In genomic region chr11:10878408-10879214, GRCh38 we compare ENCODE assay signal across 8 cellular contexts. TPM values are rescaled to one million over a fixed set of nuclear protein-coding genes. Genes with fewer than 3 reads are reported as not detected.
DNase-seq lines count a peak whose midpoint lies in the region; ATAC-seq and TF ChIP-seq lines count a peak whose summit lies in the region.

No MANE protein-coding gene starts in this region.

- H2BK20ac ChIP-seq in H9 (ENCODE audit: low read depth, low read length, poor library complexity, severe bottlenecking): no peak overlapping the region

- H3K9me3 ChIP-seq in H9 (ENCODE audit: control insufficient read depth, low read depth, low read length) (peaks cover 2% of the 10 kb centered on the region), OCI-LY1 (ENCODE audit: low read length) (peaks cover 1% of the 10 kb centered on the region), colonic mucosa (no peaks in the 10 kb centered on the region)

- H3K27me3 ChIP-seq in H9 (ENCODE audit: insufficient read depth, low read length) (no peaks in the 10 kb centered on the region), OCI-LY1 (ENCODE audit: insufficient read depth, low read length) (no peaks in the 10 kb centered on the region), colonic mucosa (no peaks in the 10 kb centered on the region)

- no peak overlapping the region for H4K8ac ChIP-seq in H9 (replicated peaks; ENCODE audit: insufficient read length, low read depth, low read length)

- no peak overlapping the region for H3K9ac ChIP-seq in H9 (ENCODE audit: extremely low read depth, insufficient read length, low read length)
- no peak overlapping the region for H3K9ac ChIP-seq in OCI-LY1 (ENCODE audit: low read length)
- H3K9ac ChIP-seq in colonic mucosa (ENCODE audit: low read depth in 2 of 2, low read length in 2 of 2): peak overlapping the region in 1 of 2 donors; percentile 46

- H3K18ac ChIP-seq in H9 (ENCODE audit: insufficient read length, low read depth, low read length): no peak overlapping the region

- H2AK5ac ChIP-seq in H9 (ENCODE audit: insufficient read length, low read length): no peak overlapping the region

- no peak overlapping the region for H2BK15ac ChIP-seq in H9 (ENCODE audit: low read depth, low read length)

- H3K4me3 ChIP-seq in OCI-LY1 (ENCODE audit: low read depth, low read length, poor library complexity, severe bottlenecking) (no peak overlapping the region), colonic mucosa (no peak overlapping the region)

- H2BK5ac ChIP-seq in H9 (ENCODE audit: insufficient read length, low read length): no peak overlapping the region

- peaks cover 2% of the 10 kb centered on the region; the same call in 1 of the 2 replicates for H3K4me1 ChIP-seq in H9 (ENCODE audit: insufficient read depth, low read length)
- H3K4me1 ChIP-seq in OCI-LY1 (ENCODE audit: insufficient read depth, low read length, severe bottlenecking): peaks cover 3% of the 10 kb centered on the region
- H3K4me1 ChIP-seq in colonic mucosa: peaks cover 4% of the 10 kb centered on the region

- H2AFZ ChIP-seq in H9 (ENCODE audit: low read length) (peak overlapping the region; percentile 78), OCI-LY1 (ENCODE audit: low read length) (no peak overlapping the region)

- ATAC-seq in HG03097 (IDR thresholded peaks at IDR 0.05; ENCODE audit: low FRiP score, unreplicated experiment): no peak

- H4K20me1 ChIP-seq in H9 (ENCODE audit: control insufficient read depth, insufficient read depth, insufficient read length) (no peaks in the 10 kb centered on the region), OCI-LY1 (ENCODE audit: insufficient read depth, low read length) (no peaks in the 10 kb centered on the region)

- H3K79me1 ChIP-seq in H9 (ENCODE audit: insufficient read depth, low read depth, low read length, poor library complexity, severe bottlenecking): no peaks in the 10 kb centered on the region

- no peaks in the 10 kb centered on the region for H3K9me2 ChIP-seq in OCI-LY1 (ENCODE audit: low read depth, low read length)

- no peak overlapping the region for H4K5ac ChIP-seq in H9 (ENCODE audit: insufficient read length, low read depth, low read length)

- no peak overlapping the region for H3K23ac ChIP-seq in H9 (ENCODE audit: insufficient read length, low read depth, low read length)

- peaks cover 9 to 14% of the 10 kb centered on the region in 2 experiments for H3K4me1 Mint-ChIP-seq in H9

- H3K4ac ChIP-seq in H9 (ENCODE audit: low read depth, low read length): no peak overlapping the region

- no peak overlapping the region for H4K91ac ChIP-seq in H9 (ENCODE audit: insufficient read length, low read depth, low read length)

- H3K4me2 ChIP-seq in H9 (ENCODE audit: insufficient read depth, insufficient read length, low read length) (no peak overlapping the region), OCI-LY1 (ENCODE audit: low read length) (no peak overlapping the region)

- H3K9me3 Mint-ChIP-seq in H9: peaks cover 4% of the 10 kb centered on the region in 2 experiments

- no peak overlapping the region for H3K14ac ChIP-seq in H9 (ENCODE audit: insufficient read depth, low read length)

- intact Hi-C loops in colonic mucosa (cut with DNase I): no loop called here

- no peaks in the 10 kb centered on the region for H3K79me2 ChIP-seq in H9 (ENCODE audit: insufficient read depth, low read length)
- H3K79me2 ChIP-seq in OCI-LY1 (ENCODE audit: insufficient read depth, low read length): no peaks in the 10 kb centered on the region

- TF ChIP-seq CTCF in H9 (conservative IDR thresholded peaks at IDR 0.05) (peak; percentile 89), OCI-LY1 (IDR thresholded peaks at IDR 0.05; ENCODE audit: low read length) (peak; percentile 81), colonic mucosa (IDR thresholded peaks at IDR 0.05) (peak; percentile 64)

- no peaks in the 10 kb centered on the region for H3F3A ChIP-seq in OCI-LY1 (ENCODE audit: insufficient read depth, low read length)

- no peak overlapping the region for H3K56ac ChIP-seq in H9 (ENCODE audit: insufficient read length, low read depth, low read length)

- H2BK12ac ChIP-seq in H9 (ENCODE audit: insufficient read length, low read depth, low read length): no peak overlapping the region

- no peaks in the 10 kb centered on the region for H3K27me3 Mint-ChIP-seq in H9 (ENCODE audit: low read depth)

- no peak overlapping the region for H3K4me3 Mint-ChIP-seq in H9

- no peak overlapping the region for H3K27ac ChIP-seq in H9 (ENCODE audit: insufficient read length, low read depth, low read length)
- no peak overlapping the region for H3K27ac ChIP-seq in OCI-LY1 (ENCODE audit: low read depth, low read length, poor library complexity, severe bottlenecking)
- no peak overlapping the region for H3K27ac ChIP-seq in colonic mucosa

- H3T11ph ChIP-seq in H9 (ENCODE audit: low read length): no peak overlapping the region

- no CpG with 5 or more reads among the region's 7 CpGs for WGBS in H9 (ENCODE audit: extremely low coverage, insufficient read length, low lambda C conversion rate)

- H2BK120ac ChIP-seq in H9 (ENCODE audit: low read depth, low read length, poor library complexity, severe bottlenecking): no peak overlapping the region

- H3K36me3 ChIP-seq in OCI-LY1 (ENCODE audit: insufficient read depth, low read length) (no peaks in the 10 kb centered on the region), colonic mucosa (no peaks in the 10 kb centered on the region)

- H3K23me2 ChIP-seq in H9 (ENCODE audit: insufficient read length, low read depth, low read length, poor library complexity, severe bottlenecking): no peaks in the 10 kb centered on the region

- DNase-seq in DMS 273 (lab: John Stamatoyannopoulos, UW; ENCODE audit: unreplicated experiment) (peak; percentile 78), H9 (peak; percentile 48), colonic mucosa (peak; percentile 61), lung microvascular endothelial cell (ENCODE audit: low read depth in 2 of 2) (peak; percentile 47 to 70), HuH-7 (ENCODE audit: low spot score) (no peak), SHP77 (lab: John Stamatoyannopoulos, UW) (no peak)

- peaks cover 0 to 7% (median 0%) of the 10 kb centered on the region in 3 experiments; a peak in 3 of 7 replicates for H3K36me3 Mint-ChIP-seq in H9 (ENCODE audit: insufficient read depth in 1 of 3, low read depth in 3 of 3)

- H3K27ac Mint-ChIP-seq in H9: no peak overlapping the region; a peak in 1 of 7 replicates

RNA-seq across cellular contexts. Expression of gene ZBED5, which starts 20.8 kb away (rescaled TPM):
- total RNA-seq in H9 (2021) (65.8 TPM in 2 replicates), colonic mucosa (10 to 100 TPM; 37.1 to 38.6 TPM), lung microvascular endothelial cell (7.4 and 9.3 TPM in 2 replicates)

Comparison
In these comparisons a context has a peak if more than half of its experiments do, and no peak if none do; other contexts are left out.
1. DNase-seq: peak in DMS 273 (single experiment), H9 (single experiment), colonic mucosa (single experiment) and lung microvascular endothelial cell (2 of 2); none in HuH-7 (single experiment) and SHP77 (0 of 2).
2. Peak in every context shown above with its lines, with median percentiles within 50 percentile points of each other: CTCF ChIP-seq.